ENCODE assay signal across 8 cellular contexts in the genomic region with DNA sequence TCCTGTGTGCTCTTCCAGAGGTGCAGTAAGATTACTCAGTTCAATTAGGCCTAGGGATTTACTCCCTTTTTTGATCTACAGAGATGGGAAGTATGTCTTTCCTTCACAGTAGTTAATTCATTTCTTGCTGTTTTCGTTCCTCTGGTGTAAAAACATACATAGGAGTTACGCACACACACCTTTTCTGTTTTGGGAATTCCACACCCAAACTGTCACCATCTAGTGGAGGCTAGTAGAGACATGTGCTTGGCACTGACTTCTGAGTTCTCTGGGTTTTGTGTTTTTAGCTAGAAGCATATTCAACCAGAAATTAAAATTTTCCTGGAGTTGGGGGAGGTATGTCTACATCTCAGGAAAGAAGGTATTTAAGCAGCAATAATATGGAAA. TPM values are rescaled to one million over a fixed set of nuclear protein-coding genes. Genes with fewer than 3 reads are reported as not detected.
DNase-seq lines count a peak whose midpoint lies in the region; TF ChIP-seq lines count a peak whose summit lies in the region.

No MANE protein-coding gene starts in this region.

- no peaks in the 10 kb centered on the region for H3K27me3 Mint-ChIP-seq in endodermal cell (ENCODE audit: insufficient read depth)

- H3K36me3 Mint-ChIP-seq in endodermal cell (ENCODE audit: low read depth), result no peaks in the 10 kb centered on the region

- 40 to 60% methylated on average over 2 of the region's 2 CpGs for WGBS in endodermal cell (ENCODE audit: insufficient coverage in 1 of 2, insufficient read length in 1 of 2), 2 experiments

- TF ChIP-seq CTCF in GM12875 (IDR thresholded peaks at IDR 0.05; ENCODE audit: borderline replicate concordance, insufficient read depth, low read depth, low read length) (peak; percentile 22; the same call in 1 of the 2 replicates), endodermal cell (conservative IDR thresholded peaks at IDR 0.05) (peak; percentile 50), osteoblast (IDR thresholded peaks at IDR 0.05; ENCODE audit: extremely low read depth, low read depth, low read length) (peak; percentile 36)

- H3K4me3 Mint-ChIP-seq in endodermal cell, result peak overlapping the region; percentile 64

- H3K27ac ChIP-seq in endodermal cell (ENCODE audit: low read depth, low read length) (no peak overlapping the region), osteoblast (ENCODE audit: low read depth, low read length) (peak overlapping the region; percentile 87)

- peak overlapping the region; percentile 70 for H2AFZ ChIP-seq in osteoblast (ENCODE audit: low read length)

- H3K27ac Mint-ChIP-seq in endodermal cell, result peak overlapping the region; percentile 12

- peaks cover 35% of the 10 kb centered on the region for H4K20me1 ChIP-seq in osteoblast (ENCODE audit: insufficient read depth, low read length)

- H3K9ac ChIP-seq in endodermal cell (ENCODE audit: extremely low read depth, low read length, poor library complexity, severe bottlenecking), result peak overlapping the region; percentile 74

- H3K36me3 ChIP-seq in endodermal cell (ENCODE audit: control insufficient read depth, insufficient read depth, low read length) (no peaks in the 10 kb centered on the region), osteoblast (ENCODE audit: insufficient read depth, low read length) (no peaks in the 10 kb centered on the region)

- peaks cover 36% of the 10 kb centered on the region for H3K4me1 Mint-ChIP-seq in endodermal cell

- no peaks in the 10 kb centered on the region for H3K9me3 Mint-ChIP-seq in endodermal cell

- peak overlapping the region; percentile 59 for H3K4me3 ChIP-seq in GM12875 (ENCODE audit: low read depth, low read length)
- H3K4me3 ChIP-seq in endodermal cell (ENCODE audit: low read length), result peak overlapping the region; percentile 95
- peak overlapping the region; percentile 80 for H3K4me3 ChIP-seq in osteoblast (ENCODE audit: insufficient read depth, low read length)

- peaks cover 53% of the 10 kb centered on the region for H3K79me2 ChIP-seq in osteoblast (ENCODE audit: insufficient read depth, low read length)

- peaks cover 12% of the 10 kb centered on the region for H3K4me1 ChIP-seq in endodermal cell (ENCODE audit: control insufficient read depth, insufficient read depth, low read length)
- peaks cover 46% of the 10 kb centered on the region for H3K4me1 ChIP-seq in osteoblast (ENCODE audit: insufficient read depth, low read length)

- DNase-seq in NCI-H69 (lab: John Stamatoyannopoulos, UW), result peak; percentile 79
- DNase-seq in endodermal cell, result no peak
- no peak for DNase-seq in osteoblast (ENCODE audit: insufficient read length, low spot score, missing footprints)
- DNase-seq in NCI-H510A (lab: John Stamatoyannopoulos, UW), result no peak
- DNase-seq in COLO829 (ENCODE audit: low spot score), result no peak
- DNase-seq in NCI-H187 (lab: John Stamatoyannopoulos, UW), result no peak
- no peak for DNase-seq in nucleus accumbens (lab: John Stamatoyannopoulos, UW)

- peak overlapping the region; percentile 97 for H3K4me2 ChIP-seq in osteoblast (ENCODE audit: insufficient read depth, low read length)

- H3K27me3 ChIP-seq in endodermal cell (ENCODE audit: control insufficient read depth, insufficient read depth, low read length, poor library complexity, severe bottlenecking), result no peaks in the 10 kb centered on the region
- H3K27me3 ChIP-seq in osteoblast (ENCODE audit: insufficient read depth, low read length), result no peaks in the 10 kb centered on the region

- no peaks in the 10 kb centered on the region for H3K9me3 ChIP-seq in endodermal cell (ENCODE audit: control insufficient read depth, low read length)
- no peaks in the 10 kb centered on the region for H3K9me3 ChIP-seq in osteoblast (ENCODE audit: low read depth, low read length)

RNA-seq across cellular contexts. Expression of a gene that starts 1.4 kb away (rescaled TPM):
- total RNA-seq in endodermal cell (1 to 10 TPM; 5.7 to 5.9 TPM), osteoblast (17.1 and 17.7 TPM in 2 replicates)
- 10.2 TPM for polyA plus RNA-seq in endodermal cell (2013, experiment 1 of 2)
- polyA plus RNA-seq in endodermal cell (2013, experiment 2 of 2), result 8.1 TPM

RNA-seq across cellular contexts. Expression of a gene that starts 38.1 kb away (rescaled TPM):
- total RNA-seq in endodermal cell (1 to 10 TPM; 4.0 to 5.8 TPM), osteoblast (not detected in 2 replicates)
- 3.3 TPM for polyA plus RNA-seq in endodermal cell (2013, experiment 1 of 2)
- 3.1 TPM for polyA plus RNA-seq in endodermal cell (2013, experiment 2 of 2)
